9 cellular contexts compared by ENCODE assay signal in the genomic region with DNA sequence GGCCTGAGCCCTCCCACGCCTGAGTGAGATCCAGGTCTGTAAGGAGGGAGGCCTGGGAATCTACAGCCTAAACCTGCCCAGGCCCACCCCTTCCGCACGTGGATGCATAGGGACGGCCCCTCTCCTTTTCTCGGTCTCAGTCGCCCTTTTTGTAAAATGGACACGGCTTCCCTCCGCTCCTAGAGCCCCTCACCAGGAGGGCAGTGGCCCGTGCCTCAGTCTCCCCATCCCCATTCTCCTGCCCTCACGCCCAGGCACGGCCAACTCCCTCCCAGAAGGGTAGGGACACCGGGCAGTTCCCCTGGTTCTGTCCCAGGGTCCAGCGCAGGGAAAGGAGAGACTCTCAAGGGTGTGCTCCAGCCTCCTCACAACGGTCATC. TPM values are rescaled to one million over a fixed set of nuclear protein-coding genes. Genes with fewer than 3 reads are reported as not detected.
DNase-seq lines count a peak whose midpoint lies in the region; ATAC-seq and TF ChIP-seq lines count a peak whose summit lies in the region.
"Had no signal": no experiment of that assay in that cellular context is flagged by ENCODE, and none has a peak within 500 bp of the region (broad histone marks: within the 10 kb centered on the region; RNA-seq: fewer than 3 reads in every experiment).

No MANE protein-coding gene starts in this region.

- H4K20me1 ChIP-seq in MM.1S (ENCODE audit: insufficient read depth, low read length): no peaks in the 10 kb centered on the region

- POLR2A ChIA-PET in CD8-positive, alpha-beta memory T cell (lab: Charles Lee): no interaction called here

- DNase-seq in CD8-positive, alpha-beta memory T cell: peak in 1 of 5 donors; percentile 31
- DNase-seq in MM.1S (no peak), nephron progenitor cell (no peak), body of pancreas (no peak), NCI-H345 (lab: John Stamatoyannopoulos, UW) (no peak)
- DNase-seq: testis had no signal

- peaks cover 25 to 41% of the 10 kb centered on the region in 2 donors for H3K27me3 Mint-ChIP-seq in CD8-positive, alpha-beta memory T cell
- peaks cover 39% of the 10 kb centered on the region for H3K27me3 Mint-ChIP-seq in nephron progenitor cell (ENCODE audit: low read depth, poor library complexity)

- no peaks in the 10 kb centered on the region for H3K9me3 ChIP-seq in CD8-positive, alpha-beta memory T cell (ENCODE audit: low read length)
- H3K9me3 ChIP-seq in MM.1S (replicated peaks; ENCODE audit: insufficient read depth, low read length): no peaks in the 10 kb centered on the region
- H3K9me3 ChIP-seq in ectodermal cell (ENCODE audit: control insufficient read depth, low read length): no peaks in the 10 kb centered on the region
- no peaks in the 10 kb centered on the region for H3K9me3 ChIP-seq in body of pancreas
- H3K9me3 ChIP-seq: testis had no signal

- CTCF ChIA-PET in CD8-positive, alpha-beta memory T cell (lab: Charles Lee): no interaction called here

- H3K4me1 ChIP-seq in CD8-positive, alpha-beta memory T cell (ENCODE audit: insufficient read depth, low read length): peaks cover 15% of the 10 kb centered on the region
- H3K4me1 ChIP-seq in MM.1S (ENCODE audit: low read length) (0 out of 2 replicates have a peak, but pooled peaks cover 5% of the 10 kb centered on the region), ectodermal cell (ENCODE audit: control insufficient read depth, insufficient read depth, low read length) (peaks cover 23% of the 10 kb centered on the region), body of pancreas (peaks cover 16% of the 10 kb centered on the region)

- no peaks in the 10 kb centered on the region for H3F3A ChIP-seq in MM.1S (ENCODE audit: insufficient read depth, low read length)

- peak overlapping the region; percentile 43 for H3K4me2 ChIP-seq in MM.1S (ENCODE audit: low read depth, low read length)

- no peak overlapping the region for H2AFZ ChIP-seq in MM.1S (ENCODE audit: low read length)

- peaks cover 30% of the 10 kb centered on the region for H3K27me3 ChIP-seq in CD8-positive, alpha-beta memory T cell (ENCODE audit: insufficient read depth, low read length, poor library complexity, severe bottlenecking)
- H3K27me3 ChIP-seq in MM.1S (replicated peaks; ENCODE audit: insufficient read depth, low read length) (peaks cover 46% of the 10 kb centered on the region), ectodermal cell (ENCODE audit: control insufficient read depth, insufficient read depth, low read length, poor library complexity, severe bottlenecking) (peaks cover 52% of the 10 kb centered on the region), body of pancreas (no peaks in the 10 kb centered on the region)
- H3K27me3 ChIP-seq: testis had no signal

- intact Hi-C loops in body of pancreas (cut with DNase I): no loop called here

- H3K9me2 ChIP-seq in MM.1S (replicated peaks; ENCODE audit: insufficient read depth, low read length): no peaks in the 10 kb centered on the region

- ATAC-seq in GM21526 (IDR thresholded peaks at IDR 0.05; ENCODE audit: low FRiP score, unreplicated experiment) (no peak), HG03280 (IDR thresholded peaks at IDR 0.05; ENCODE audit: unreplicated experiment) (no peak), body of pancreas (no peak)

- no peaks in the 10 kb centered on the region for H3K79me2 ChIP-seq in MM.1S (ENCODE audit: low read length)

- no peaks in the 10 kb centered on the region for H3K36me3 Mint-ChIP-seq in CD8-positive, alpha-beta memory T cell
- peaks cover 14% of the 10 kb centered on the region for H3K36me3 Mint-ChIP-seq in nephron progenitor cell (ENCODE audit: low read depth)

- H3K9ac ChIP-seq in MM.1S (ENCODE audit: low read length): no peak overlapping the region

- 74 to 75% methylated on average over 14 of the region's 14 CpGs for WGBS in ectodermal cell, 2 experiments
- WGBS in body of pancreas, 2 donors: 76 to 88% methylated on average over 9 to 14 of the region's 14 CpGs

- peak overlapping the region; percentile 50 to 81 (median 64) for H3K4me3 Mint-ChIP-seq in CD8-positive, alpha-beta memory T cell
- H3K4me3 Mint-ChIP-seq in nephron progenitor cell: peak overlapping the region; percentile 78

- H3K36me3 ChIP-seq in CD8-positive, alpha-beta memory T cell (ENCODE audit: insufficient read depth, low read length): no peaks in the 10 kb centered on the region
- H3K36me3 ChIP-seq in MM.1S (replicated peaks; ENCODE audit: insufficient read depth, low read length): no peaks in the 10 kb centered on the region
- no peaks in the 10 kb centered on the region for H3K36me3 ChIP-seq in ectodermal cell (ENCODE audit: control insufficient read depth, insufficient read depth, low read length)
- H3K36me3 ChIP-seq in body of pancreas (replicated peaks in 1 of 2; ENCODE audit: insufficient read depth in 1 of 2, low read depth in 2 of 2): no peaks in the 10 kb centered on the region

- TF ChIP-seq POLR2A in body of pancreas (IDR thresholded peaks at IDR 0.05): no peak

- TF ChIP-seq CTCF in MM.1S (IDR thresholded peaks at IDR 0.05; ENCODE audit: low read length): no peak
- TF ChIP-seq CTCF in nephron progenitor cell (IDR thresholded peaks at IDR 0.05): no peak
- no peak for TF ChIP-seq CTCF in body of pancreas (IDR thresholded peaks at IDR 0.05)

- H3K27ac ChIP-seq in CD8-positive, alpha-beta memory T cell (ENCODE audit: low read depth, low read length): peak overlapping the region; percentile 24
- no peak overlapping the region for H3K27ac ChIP-seq in MM.1S (ENCODE audit: low read length)
- H3K27ac ChIP-seq in ectodermal cell (ENCODE audit: insufficient read depth, low read depth, low read length, poor library complexity, severe bottlenecking): peak overlapping the region; percentile 79
- no peak overlapping the region for H3K27ac ChIP-seq in body of pancreas

- H3K4me1 Mint-ChIP-seq in CD8-positive, alpha-beta memory T cell: peaks cover 4 to 27% (median 9%) of the 10 kb centered on the region in 3 donors
- peaks cover 16% of the 10 kb centered on the region for H3K4me1 Mint-ChIP-seq in nephron progenitor cell

- H3K27ac Mint-ChIP-seq in CD8-positive, alpha-beta memory T cell: no peak overlapping the region
- no peak overlapping the region for H3K27ac Mint-ChIP-seq in nephron progenitor cell

- peaks cover 0 to 2% (median 0%) of the 10 kb centered on the region in 5 donors for H3K9me3 Mint-ChIP-seq in CD8-positive, alpha-beta memory T cell
- no peaks in the 10 kb centered on the region for H3K9me3 Mint-ChIP-seq in nephron progenitor cell

- no peak overlapping the region for H3K4me3 ChIP-seq in CD8-positive, alpha-beta memory T cell (ENCODE audit: low read length)
- H3K4me3 ChIP-seq in MM.1S (ENCODE audit: low read length) (no peak overlapping the region), ectodermal cell (ENCODE audit: insufficient read depth, low read depth, low read length) (peak overlapping the region; percentile 40), body of pancreas (no peak overlapping the region)

RNA-seq across cellular contexts. Expression of a gene that starts 48.1 kb away (rescaled TPM):
- not detected for total RNA-seq in CD8-positive, alpha-beta memory T cell
- polyA plus RNA-seq in CD8-positive, alpha-beta memory T cell: not detected
- 9.8 TPM for polyA plus RNA-seq in ectodermal cell (2013, experiment 1 of 4)
- polyA plus RNA-seq in ectodermal cell (2013, experiment 2 of 4): 6.9 TPM
- 8.7 TPM for polyA plus RNA-seq in ectodermal cell (2013, experiment 3 of 4)
- 9.5 TPM for polyA plus RNA-seq in ectodermal cell (2013, experiment 4 of 4)
- 1 to 10 TPM in 1 of 2 donors, under 1 TPM in 1; 0.26 to 1.6 TPM for total RNA-seq in body of pancreas

Comparison
In these comparisons a context has a peak if more than half of its experiments do, and no peak if none do; other contexts are left out.
1. H3K27ac ChIP-seq: peak in CD8-positive, alpha-beta memory T cell (single experiment) and ectodermal cell (single experiment); none in MM.1S (single experiment) and body of pancreas (0 of 4).